In the genomic region with DNA sequence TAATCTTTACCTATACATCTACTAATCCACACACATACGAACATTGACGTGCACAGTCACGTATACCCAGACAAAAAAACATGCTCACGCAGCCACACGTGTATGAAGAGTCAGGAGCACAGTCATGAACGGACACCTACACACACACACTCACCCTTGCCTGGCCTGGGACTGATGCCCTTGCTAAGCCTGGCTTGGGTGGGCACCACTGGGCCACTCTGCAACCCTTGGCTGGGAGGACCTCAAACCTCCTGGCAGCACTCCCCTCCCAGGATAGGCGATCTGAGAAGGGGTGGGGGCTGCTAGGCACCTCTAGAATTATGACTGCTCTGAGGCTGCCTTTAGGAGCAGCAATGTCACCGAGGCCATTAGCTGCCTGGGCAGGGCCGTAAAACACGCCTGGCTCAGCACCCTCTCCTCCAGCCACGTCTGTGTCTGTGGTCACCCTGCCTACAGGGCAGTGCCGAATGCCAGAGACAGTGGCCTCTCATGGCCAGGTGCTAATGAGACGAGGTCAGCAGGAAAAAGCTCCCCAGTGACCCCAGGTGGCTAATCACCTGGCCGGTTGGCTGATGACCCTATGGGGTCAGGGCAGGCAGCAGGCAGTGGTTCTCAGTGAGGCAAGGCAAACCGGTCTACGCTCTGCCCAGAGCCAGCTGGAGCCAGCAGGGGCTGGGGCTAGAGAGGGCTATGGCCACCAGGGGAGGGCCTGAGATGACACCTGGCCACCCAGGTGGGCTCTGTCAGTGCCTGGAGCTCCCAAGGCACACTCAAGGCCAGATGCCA, we compare ENCODE assay signal across 19 cellular contexts. TPM values are rescaled to one million over a fixed set of nuclear protein-coding genes. Genes with fewer than 3 reads are reported as not detected.
DNase-seq lines count a peak whose midpoint lies in the region; ATAC-seq, FAIRE-seq and TF ChIP-seq lines count a peak whose summit lies in the region.
"Had no signal": no experiment of that assay in that cellular context is flagged by ENCODE, and none has a peak within 500 bp of the region (broad histone marks: within the 10 kb centered on the region; RNA-seq: fewer than 3 reads in every experiment).

No MANE protein-coding gene starts in this region.

- TF ChIP-seq EP300 in A549 (IDR thresholded peaks at IDR 0.05), result no peak

- H3K4me3 ChIP-seq in A549 (no peak overlapping the region), H7 (ENCODE audit: insufficient read depth, low read depth, low read length) (no peak overlapping the region)
- H3K4me3 ChIP-seq: HAP-1 had no signal

- no peaks in the 10 kb centered on the region for H3K27me3 ChIP-seq in H7 (ENCODE audit: control insufficient read depth, insufficient read depth, low read length)
- H3K27me3 ChIP-seq in H9 (ENCODE audit: insufficient read depth, low read length), result no peaks in the 10 kb centered on the region

- H3K9me3 Mint-ChIP-seq in osteocyte (ENCODE audit: unreplicated experiment) (no peaks in the 10 kb centered on the region), H9 (no peaks in the 10 kb centered on the region; a peak in 1 of 5 replicates)
- H3K9me3 Mint-ChIP-seq: IgD-negative memory B cell had no signal

- H2BK120ac ChIP-seq in H9 (ENCODE audit: low read depth, low read length, poor library complexity, severe bottlenecking), result no peak overlapping the region

- H2BK5ac ChIP-seq in H9 (ENCODE audit: insufficient read length, low read length), result no peak overlapping the region

- POLR2A ChIA-PET in A549 (lab: Yijun Ruan, JAX), result no interaction called here

- H3K79me1 ChIP-seq in H9 (ENCODE audit: insufficient read depth, low read depth, low read length, poor library complexity, severe bottlenecking), result no peaks in the 10 kb centered on the region

- no peaks in the 10 kb centered on the region for H3K9me3 ChIP-seq in A549
- no peaks in the 10 kb centered on the region for H3K9me3 ChIP-seq in H9 (ENCODE audit: control insufficient read depth, low read depth, low read length)
- H3K9me3 ChIP-seq: HAP-1 had no signal

- no peak overlapping the region for H3K9ac ChIP-seq in H9 (ENCODE audit: extremely low read depth, insufficient read length, low read length)

- no peak overlapping the region for H3K4me2 ChIP-seq in A549
- no peak overlapping the region for H3K4me2 ChIP-seq in H9 (ENCODE audit: insufficient read depth, insufficient read length, low read length)

- H3K36me3 ChIP-seq in H7 (replicated peaks; ENCODE audit: control insufficient read depth, insufficient read depth, low read length), result no peaks in the 10 kb centered on the region
- H3K36me3 ChIP-seq: HAP-1 had no signal

- TF ChIP-seq POLR2A in A549 (IDR thresholded peaks at IDR 0.05; ENCODE audit: low read length), result no peak

- DNase-seq in A549 (ENCODE audit: low read depth in 1 of 2, low spot score in 1 of 2) (no peak), H7 (peak; percentile 52), ecto neural progenitor cell (ENCODE audit: low spot score) (peak; percentile 52), osteocyte (ENCODE audit: extremely low spot score, unreplicated experiment) (peak; percentile 80), H9 (no peak), SKM-1 treated with dmso at 0.1 percent for 144 hours (lab: John Stamatoyannopoulos, UW; ENCODE audit: unreplicated experiment) (no peak)
- DNase-seq: C1 segment of cervical spinal cord, NCI-H1436, NCI-H2081 treated with DMSO at 0.1 percent for 48 hours, NCI-H510A treated with DMSO at 0.1 percent for 48 hours, NCI-H774, PC-3 had no signal

- 73% methylated on average over 16 of the region's 16 CpGs for WGBS in A549 (ENCODE audit: missing lambda C conversion rate)
- 100% methylated on average over 2 of the region's 16 CpGs for WGBS in H9 (ENCODE audit: extremely low coverage, insufficient read length, low lambda C conversion rate)

- CTCF ChIA-PET in A549 (lab: Yijun Ruan, JAX), result interaction anchor here (0.9 to 14.9 kb wide), 9 partner anchors 9 to 206 kb away, joined by 3 to 198 read pairs (median 9); no protein-coding TSS in a partner anchor

- no peak overlapping the region for H3K56ac ChIP-seq in H9 (ENCODE audit: insufficient read length, low read depth, low read length)

- no peak overlapping the region for H3K18ac ChIP-seq in H9 (ENCODE audit: insufficient read length, low read depth, low read length)

- peaks cover 9% of the 10 kb centered on the region for H3K27me3 Mint-ChIP-seq in osteocyte (ENCODE audit: unreplicated experiment)
- peaks cover 1% of the 10 kb centered on the region for H3K27me3 Mint-ChIP-seq in H9 (ENCODE audit: low read depth)

- H3T11ph ChIP-seq in H9 (ENCODE audit: low read length), result no peak overlapping the region

- no peak overlapping the region for H2BK20ac ChIP-seq in H9 (ENCODE audit: low read depth, low read length, poor library complexity, severe bottlenecking)

- H3K23ac ChIP-seq in H9 (ENCODE audit: insufficient read length, low read depth, low read length), result no peak overlapping the region

- no peak overlapping the region for H4K8ac ChIP-seq in H9 (replicated peaks; ENCODE audit: insufficient read length, low read depth, low read length)

- no peaks in the 10 kb centered on the region for H3K23me2 ChIP-seq in H9 (ENCODE audit: insufficient read length, low read depth, low read length, poor library complexity, severe bottlenecking)

- H3K79me2 ChIP-seq in H9 (ENCODE audit: insufficient read depth, low read length), result no peaks in the 10 kb centered on the region

- H3K4ac ChIP-seq in H9 (ENCODE audit: low read depth, low read length), result no peak overlapping the region

- no peak overlapping the region for H3K4me3 Mint-ChIP-seq in osteocyte (ENCODE audit: unreplicated experiment)
- no peak overlapping the region for H3K4me3 Mint-ChIP-seq in H9

- H3K36me3 Mint-ChIP-seq in osteocyte (ENCODE audit: unreplicated experiment) (no peaks in the 10 kb centered on the region), H9 (ENCODE audit: insufficient read depth in 1 of 3, low read depth in 3 of 3) (no peaks in the 10 kb centered on the region)
- H3K36me3 Mint-ChIP-seq: IgD-negative memory B cell had no signal

- H4K5ac ChIP-seq in H9 (ENCODE audit: insufficient read length, low read depth, low read length), result no peak overlapping the region

- H3K27ac ChIP-seq in A549 (no peak overlapping the region), H9 (ENCODE audit: insufficient read length, low read depth, low read length) (no peak overlapping the region)

- H2AK5ac ChIP-seq in H9 (ENCODE audit: insufficient read length, low read length), result no peak overlapping the region

- H3K4me1 ChIP-seq in A549, result no peaks in the 10 kb centered on the region
- no peaks in the 10 kb centered on the region for H3K4me1 ChIP-seq in H9 (ENCODE audit: insufficient read depth, low read length)

- no peak for FAIRE-seq in A549 (lab: Jason Lieb, UNC)
- FAIRE-seq: D721Med, GM12892, GM18507, HTR-8/SVneo had no signal

- H2AFZ ChIP-seq in H9 (ENCODE audit: low read length), result no peak overlapping the region

- TF ChIP-seq RAD21 in A549 (conservative IDR thresholded peaks at IDR 0.05 in 1 of 2, IDR thresholded peaks at IDR 0.05 in 1 of 2), result no peak

- ATAC-seq in A549 (peak; percentile 5 to 49; a peak in 3 of 6 replicates), HG02973 (IDR thresholded peaks at IDR 0.05; ENCODE audit: unreplicated experiment) (no peak)
- ATAC-seq: PC-3 had no signal

- no peaks in the 10 kb centered on the region for H3K4me1 Mint-ChIP-seq in osteocyte (ENCODE audit: unreplicated experiment)
- peaks cover 5% of the 10 kb centered on the region in 2 experiments; a peak in 2 of 4 replicates for H3K4me1 Mint-ChIP-seq in H9
- H3K4me1 Mint-ChIP-seq: IgD-negative memory B cell had no signal

- no peak overlapping the region for H3K27ac Mint-ChIP-seq in osteocyte (ENCODE audit: unreplicated experiment)
- H3K27ac Mint-ChIP-seq in H9, result no peak overlapping the region; a peak in 1 of 7 replicates
- H3K27ac Mint-ChIP-seq: IgD-negative memory B cell had no signal

- TF ChIP-seq CTCF in A549 (IDR thresholded peaks at IDR 0.05), result no peak
- TF ChIP-seq CTCF in osteocyte (IDR thresholded peaks at IDR 0.05), result no peak
- TF ChIP-seq CTCF in H9 (conservative IDR thresholded peaks at IDR 0.05), result no peak

- no peak overlapping the region for H2BK12ac ChIP-seq in H9 (ENCODE audit: insufficient read length, low read depth, low read length)

- H4K91ac ChIP-seq in H9 (ENCODE audit: insufficient read length, low read depth, low read length), result no peak overlapping the region

- no peaks in the 10 kb centered on the region for H4K20me1 ChIP-seq in H9 (ENCODE audit: control insufficient read depth, insufficient read depth, insufficient read length)

- no peak overlapping the region for H3K14ac ChIP-seq in H9 (ENCODE audit: insufficient read depth, low read length)

- no peak overlapping the region for H2BK15ac ChIP-seq in H9 (ENCODE audit: low read depth, low read length)

TF ChIP-seq in A549, 52 proteins besides CTCF, POLR2A, EP300 and RAD21:
- no peak for TF ChIP-seq KDM1A (IDR thresholded peaks at IDR 0.05; ENCODE audit: low read depth)
- TF ChIP-seq PHF8 (IDR thresholded peaks at IDR 0.05; ENCODE audit: borderline replicate concordance, low read depth), result no peak
- TF ChIP-seq CBX2 (IDR thresholded peaks at IDR 0.05; ENCODE audit: borderline replicate concordance, low read depth), result no peak

RNA-seq across cellular contexts. Expression of a gene that starts 33.7 kb away (rescaled TPM):
- polyA plus RNA-seq in A549 (2011; rRNA removed) (5.2 and 5.9 TPM in 2 replicates), A549 (2017; fragmentation: RNase III; extraction: RNeasy Plus Mini Kit Qiagen cat#74134 plus additional on column Dnase treatment) (4.3 to 5.1 TPM (median 4.6 TPM) in 3 replicates)
- polyA plus RNA-seq in A549 (2012; cell fraction: cytosol; rRNA removed), result 5.0 and 7.6 TPM in 2 replicates
- polyA plus RNA-seq in A549 (2012; cell fraction: nucleus; rRNA removed), result 7.9 and 9.7 TPM in 2 replicates
- 10.0 and 12.3 TPM in 2 replicates for polyA minus RNA-seq in A549 (2011; rRNA and poly(A)+ RNA removed)
- total RNA-seq in H7 (2014; rRNA removed; shearing (Covaris generic)), result 6.1 and 7.2 TPM in 2 replicates
- total RNA-seq in osteocyte (18.7 and 20.2 TPM in 2 replicates), H9 (2021) (5.8 and 7.1 TPM in 2 replicates)

Comparison
In these comparisons a context has a peak if more than half of its experiments do, and no peak if none do; other contexts are left out.
1. DNase-seq: peak in H7 (single experiment), ecto neural progenitor cell (single experiment) and osteocyte (single experiment); none in A549 (0 of 2), H9 (single experiment) and SKM-1 treated with dmso at 0.1 percent for 144 hours (single experiment).